8 cellular contexts compared by ENCODE assay signal in genomic region chr1:4652631-4653327, GRCh38. TPM values are rescaled to one million over a fixed set of nuclear protein-coding genes. Genes with fewer than 3 reads are reported as not detected.
A peak's percentile ranks its signal among the peaks of the same experiment; 100 is the strongest.
DNase-seq lines count a peak whose midpoint lies in the region; ATAC-seq and TF ChIP-seq lines count a peak whose summit lies in the region.

No MANE protein-coding gene starts in this region.

- H3K36me3 Mint-ChIP-seq in nephron progenitor cell (ENCODE audit: low read depth): no peaks in the 10 kb centered on the region

- H3K4me3 Mint-ChIP-seq in nephron progenitor cell: no peak overlapping the region
- no peak overlapping the region for H3K4me3 Mint-ChIP-seq in stimulated activated naive CD8-positive, alpha-beta T cell treated with anti-CD3 and anti-CD28 coated beads, Interleukin-15, amount 100 ng/mL, for 72 hours

- no peak overlapping the region for H3K27ac Mint-ChIP-seq in nephron progenitor cell
- H3K27ac Mint-ChIP-seq in stimulated activated naive CD8-positive, alpha-beta T cell treated with anti-CD3 and anti-CD28 coated beads, Interleukin-15, amount 100 ng/mL, for 72 hours: no peak overlapping the region

- H3K27me3 Mint-ChIP-seq in nephron progenitor cell (ENCODE audit: low read depth, poor library complexity): peaks cover 47% of the 10 kb centered on the region
- H3K27me3 Mint-ChIP-seq in stimulated activated naive CD8-positive, alpha-beta T cell treated with anti-CD3 and anti-CD28 coated beads, Interleukin-15, amount 100 ng/mL, for 72 hours: peaks cover 34% of the 10 kb centered on the region

- peak; percentile 98 for TF ChIP-seq CTCF in nephron progenitor cell (IDR thresholded peaks at IDR 0.05)

- ATAC-seq in Right ventricle myocardium inferior (peak; percentile 62), HG02938 (IDR thresholded peaks at IDR 0.05; ENCODE audit: unreplicated experiment) (no peak)
- peak; percentile 75 for ATAC-seq in stimulated activated naive CD8-positive, alpha-beta T cell treated with anti-CD3 and anti-CD28 coated beads, Interleukin-15, amount 100 ng/mL, for 72 hours

- DNase-seq in Right ventricle myocardium inferior (ENCODE audit: missing footprints): peak; percentile 78
- DNase-seq in cardiac septum (ENCODE audit: low spot score): no peak
- peak; percentile 10 for DNase-seq in NCI-H69 (lab: John Stamatoyannopoulos, UW)
- peak; percentile 6 for DNase-seq in activated CD8-positive, alpha-beta memory T cell treated with anti-CD3 and anti-CD28 coated beads, Interleukin-2, amount 50 U/mL, for 24 hours (ENCODE audit: extremely low read depth)
- DNase-seq in epidermal melanocyte (ENCODE audit: insufficient read length, low spot score): peak; percentile 84
- peak; percentile 86 for DNase-seq in nephron progenitor cell
- DNase-seq in stimulated activated naive CD8-positive, alpha-beta T cell treated with anti-CD3 and anti-CD28 coated beads, Interleukin-15, amount 100 ng/mL, for 72 hours: peak; percentile 67 to 71

- H3K9me3 Mint-ChIP-seq in nephron progenitor cell: no peaks in the 10 kb centered on the region
- no peaks in the 10 kb centered on the region for H3K9me3 Mint-ChIP-seq in stimulated activated naive CD8-positive, alpha-beta T cell treated with anti-CD3 and anti-CD28 coated beads, Interleukin-15, amount 100 ng/mL, for 72 hours

- intact Hi-C loops in Right ventricle myocardium inferior (cut with DNase I): no loop called here
- intact Hi-C loops in cardiac septum (cut with DNase I): loop anchor here (10.0 kb wide), 2 partner anchors 1092 to 1322 kb away; no protein-coding TSS in a partner anchor

- peaks cover 17% of the 10 kb centered on the region for H3K4me1 Mint-ChIP-seq in nephron progenitor cell
- peaks cover 5% of the 10 kb centered on the region for H3K4me1 Mint-ChIP-seq in stimulated activated naive CD8-positive, alpha-beta T cell treated with anti-CD3 and anti-CD28 coated beads, Interleukin-15, amount 100 ng/mL, for 72 hours

RNA-seq across cellular contexts. Expression of gene AJAP1, which starts 1.6 kb away (rescaled TPM):
- total RNA-seq in Right ventricle myocardium inferior (not detected), cardiac septum (0.11 TPM)
